1 cellular context compared by ENCODE assay signal in the genomic region with DNA sequence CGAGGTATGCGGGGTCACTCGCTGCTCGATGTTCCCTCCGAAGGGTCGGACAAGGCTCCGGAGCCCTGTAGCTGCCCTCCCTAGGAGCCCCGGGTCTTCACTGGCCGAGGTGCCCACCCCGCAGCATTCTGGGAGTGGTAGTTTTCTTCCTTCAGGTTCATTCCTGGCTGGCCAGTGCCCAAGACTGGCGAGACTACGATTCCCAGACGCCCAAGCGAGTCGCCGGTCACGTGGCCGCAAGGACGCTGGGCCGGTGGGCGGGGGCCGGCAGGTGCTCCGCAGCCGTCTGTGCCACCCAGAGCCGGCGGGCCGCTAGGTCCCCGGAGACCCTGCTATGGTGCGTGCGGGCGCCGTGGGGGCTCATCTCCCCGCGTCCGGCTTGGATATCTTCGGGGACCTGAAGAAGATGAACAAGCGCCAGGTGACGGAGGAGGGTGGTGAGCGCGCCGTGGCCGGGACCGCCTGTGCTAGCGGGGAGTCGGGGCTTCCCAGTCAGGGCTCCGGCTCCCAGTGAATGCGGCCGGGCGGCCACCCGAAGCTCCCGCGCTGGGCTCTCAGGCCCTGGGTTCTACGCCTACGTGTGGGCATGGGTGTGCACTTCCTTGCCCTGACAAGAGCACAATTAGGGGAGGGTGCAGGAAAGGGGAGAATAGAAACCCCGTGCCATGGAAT.
A peak's percentile ranks its signal among the peaks of the same experiment; 100 is the strongest.
TF ChIP-seq lines count a peak whose summit lies in the region.

A gene (plus strand): TSS at position 270 of the 672 bp plus-strand sequence. CDS start 65 bp downstream, at position 335.

TF ChIP-seq in K562, 482 proteins besides CTCF, POLR2A, EP300 and RAD21 (continued from another document and continues in another):
- TF ChIP-seq, protein P1, sequence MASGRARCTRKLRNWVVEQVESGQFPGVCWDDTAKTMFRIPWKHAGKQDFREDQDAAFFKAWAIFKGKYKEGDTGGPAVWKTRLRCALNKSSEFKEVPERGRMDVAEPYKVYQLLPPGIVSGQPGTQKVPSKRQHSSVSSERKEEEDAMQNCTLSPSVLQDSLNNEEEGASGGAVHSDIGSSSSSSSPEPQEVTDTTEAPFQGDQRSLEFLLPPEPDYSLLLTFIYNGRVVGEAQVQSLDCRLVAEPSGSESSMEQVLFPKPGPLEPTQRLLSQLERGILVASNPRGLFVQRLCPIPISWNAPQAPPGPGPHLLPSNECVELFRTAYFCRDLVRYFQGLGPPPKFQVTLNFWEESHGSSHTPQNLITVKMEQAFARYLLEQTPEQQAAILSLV (tag; IDR thresholded peaks at IDR 0.05) = no peak
- 0 out of 2 replicates have a peak, but pooled peaks have one; percentile 26 for TF ChIP-seq MTA3 (IDR thresholded peaks at IDR 0.05; ENCODE audit: borderline replicate concordance)
- TF ChIP-seq CXXC5 (CRISPR knock-in tag; IDR thresholded peaks at IDR 0.05) = peak; percentile 91
- no peak for TF ChIP-seq MED1 (CRISPR knock-in tag; IDR thresholded peaks at IDR 0.05; ENCODE audit: borderline replicate concordance)
- TF ChIP-seq ZNF644 (tag; IDR thresholded peaks at IDR 0.05; ENCODE audit: low read depth) = peak; percentile 55; the same call in 1 of the 2 replicates
- TF ChIP-seq, protein P2, sequence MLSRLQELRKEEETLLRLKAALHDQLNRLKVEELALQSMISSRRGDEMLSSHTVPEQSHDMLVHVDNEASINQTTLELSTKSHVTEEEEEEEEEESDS (CRISPR knock-in tag; IDR thresholded peaks at IDR 0.05) = no peak
- TF ChIP-seq, protein P3, sequence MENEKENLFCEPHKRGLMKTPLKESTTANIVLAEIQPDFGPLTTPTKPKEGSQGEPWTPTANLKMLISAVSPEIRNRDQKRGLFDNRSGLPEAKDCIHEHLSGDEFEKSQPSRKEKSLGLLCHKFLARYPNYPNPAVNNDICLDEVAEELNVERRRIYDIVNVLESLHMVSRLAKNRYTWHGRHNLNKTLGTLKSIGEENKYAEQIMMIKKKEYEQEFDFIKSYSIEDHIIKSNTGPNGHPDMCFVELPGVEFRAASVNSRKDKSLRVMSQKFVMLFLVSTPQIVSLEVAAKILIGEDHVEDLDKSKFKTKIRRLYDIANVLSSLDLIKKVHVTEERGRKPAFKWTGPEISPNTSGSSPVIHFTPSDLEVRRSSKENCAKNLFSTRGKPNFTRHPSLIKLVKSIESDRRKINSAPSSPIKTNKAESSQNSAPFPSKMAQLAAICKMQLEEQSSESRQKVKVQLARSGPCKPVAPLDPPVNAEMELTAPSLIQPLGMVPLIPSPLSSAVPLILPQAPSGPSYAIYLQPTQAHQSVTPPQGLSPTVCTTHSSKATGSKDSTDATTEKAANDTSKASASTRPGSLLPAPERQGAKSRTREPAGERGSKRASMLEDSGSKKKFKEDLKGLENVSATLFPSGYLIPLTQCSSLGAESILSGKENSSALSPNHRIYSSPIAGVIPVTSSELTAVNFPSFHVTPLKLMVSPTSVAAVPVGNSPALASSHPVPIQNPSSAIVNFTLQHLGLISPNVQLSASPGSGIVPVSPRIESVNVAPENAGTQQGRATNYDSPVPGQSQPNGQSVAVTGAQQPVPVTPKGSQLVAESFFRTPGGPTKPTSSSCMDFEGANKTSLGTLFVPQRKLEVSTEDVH (IDR thresholded peaks at IDR 0.05; ENCODE audit: low read depth, partially characterized antibody) = no peak
- TF ChIP-seq, protein P4, sequence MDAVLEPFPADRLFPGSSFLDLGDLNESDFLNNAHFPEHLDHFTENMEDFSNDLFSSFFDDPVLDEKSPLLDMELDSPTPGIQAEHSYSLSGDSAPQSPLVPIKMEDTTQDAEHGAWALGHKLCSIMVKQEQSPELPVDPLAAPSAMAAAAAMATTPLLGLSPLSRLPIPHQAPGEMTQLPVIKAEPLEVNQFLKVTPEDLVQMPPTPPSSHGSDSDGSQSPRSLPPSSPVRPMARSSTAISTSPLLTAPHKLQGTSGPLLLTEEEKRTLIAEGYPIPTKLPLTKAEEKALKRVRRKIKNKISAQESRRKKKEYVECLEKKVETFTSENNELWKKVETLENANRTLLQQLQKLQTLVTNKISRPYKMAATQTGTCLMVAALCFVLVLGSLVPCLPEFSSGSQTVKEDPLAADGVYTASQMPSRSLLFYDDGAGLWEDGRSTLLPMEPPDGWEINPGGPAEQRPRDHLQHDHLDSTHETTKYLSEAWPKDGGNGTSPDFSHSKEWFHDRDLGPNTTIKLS (IDR thresholded peaks at IDR 0.05; ENCODE audit: borderline replicate concordance, low read depth) = peak; percentile 65; the same call in 1 of the 2 replicates
- no peak for TF ChIP-seq HDAC6 (IDR thresholded peaks at IDR 0.05; ENCODE audit: low read depth, low read length)
- TF ChIP-seq, protein P5, sequence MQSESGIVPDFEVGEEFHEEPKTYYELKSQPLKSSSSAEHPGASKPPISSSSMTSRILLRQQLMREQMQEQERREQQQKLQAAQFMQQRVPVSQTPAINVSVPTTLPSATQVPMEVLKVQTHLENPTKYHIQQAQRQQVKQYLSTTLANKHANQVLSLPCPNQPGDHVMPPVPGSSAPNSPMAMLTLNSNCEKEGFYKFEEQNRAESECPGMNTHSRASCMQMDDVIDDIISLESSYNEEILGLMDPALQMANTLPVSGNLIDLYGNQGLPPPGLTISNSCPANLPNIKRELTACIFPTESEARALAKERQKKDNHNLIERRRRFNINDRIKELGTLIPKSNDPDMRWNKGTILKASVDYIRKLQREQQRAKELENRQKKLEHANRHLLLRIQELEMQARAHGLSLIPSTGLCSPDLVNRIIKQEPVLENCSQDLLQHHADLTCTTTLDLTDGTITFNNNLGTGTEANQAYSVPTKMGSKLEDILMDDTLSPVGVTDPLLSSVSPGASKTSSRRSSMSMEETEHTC (IDR thresholded peaks at IDR 0.05) = no peak
- no peak for TF ChIP-seq ETV1 (tag; conservative IDR thresholded peaks at IDR 0.05; ENCODE audit: low read depth)
- no peak for TF ChIP-seq TCF7 (IDR thresholded peaks at IDR 0.05; ENCODE audit: borderline replicate concordance)
- no peak for TF ChIP-seq TRIM28 (IDR thresholded peaks at IDR 0.05)
- TF ChIP-seq XRCC3 (IDR thresholded peaks at IDR 0.05) = no peak
- TF ChIP-seq, protein P6, sequence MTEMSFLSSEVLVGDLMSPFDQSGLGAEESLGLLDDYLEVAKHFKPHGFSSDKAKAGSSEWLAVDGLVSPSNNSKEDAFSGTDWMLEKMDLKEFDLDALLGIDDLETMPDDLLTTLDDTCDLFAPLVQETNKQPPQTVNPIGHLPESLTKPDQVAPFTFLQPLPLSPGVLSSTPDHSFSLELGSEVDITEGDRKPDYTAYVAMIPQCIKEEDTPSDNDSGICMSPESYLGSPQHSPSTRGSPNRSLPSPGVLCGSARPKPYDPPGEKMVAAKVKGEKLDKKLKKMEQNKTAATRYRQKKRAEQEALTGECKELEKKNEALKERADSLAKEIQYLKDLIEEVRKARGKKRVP (CRISPR knock-in tag; IDR thresholded peaks at IDR 0.05) = no peak
- TF ChIP-seq, protein P7, sequence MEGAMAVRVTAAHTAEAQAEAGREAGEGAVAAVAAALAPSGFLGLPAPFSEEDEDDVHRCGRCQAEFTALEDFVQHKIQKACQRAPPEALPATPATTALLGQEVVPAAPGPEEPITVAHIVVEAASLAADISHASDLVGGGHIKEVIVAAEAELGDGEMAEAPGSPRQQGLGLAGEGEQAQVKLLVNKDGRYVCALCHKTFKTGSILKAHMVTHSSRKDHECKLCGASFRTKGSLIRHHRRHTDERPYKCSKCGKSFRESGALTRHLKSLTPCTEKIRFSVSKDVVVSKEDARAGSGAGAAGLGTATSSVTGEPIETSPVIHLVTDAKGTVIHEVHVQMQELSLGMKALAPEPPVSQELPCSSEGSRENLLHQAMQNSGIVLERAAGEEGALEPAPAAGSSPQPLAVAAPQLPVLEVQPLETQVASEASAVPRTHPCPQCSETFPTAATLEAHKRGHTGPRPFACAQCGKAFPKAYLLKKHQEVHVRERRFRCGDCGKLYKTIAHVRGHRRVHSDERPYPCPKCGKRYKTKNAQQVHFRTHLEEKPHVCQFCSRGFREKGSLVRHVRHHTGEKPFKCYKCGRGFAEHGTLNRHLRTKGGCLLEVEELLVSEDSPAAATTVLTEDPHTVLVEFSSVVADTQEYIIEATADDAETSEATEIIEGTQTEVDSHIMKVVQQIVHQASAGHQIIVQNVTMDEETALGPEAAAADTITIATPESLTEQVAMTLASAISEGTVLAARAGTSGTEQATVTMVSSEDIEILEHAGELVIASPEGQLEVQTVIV (CRISPR knock-in tag; IDR thresholded peaks at IDR 0.05; ENCODE audit: borderline replicate concordance) = no peak
- no peak for TF ChIP-seq ZNF175 (CRISPR knock-in tag; IDR thresholded peaks at IDR 0.05; ENCODE audit: low read depth)
- TF ChIP-seq, protein P8, sequence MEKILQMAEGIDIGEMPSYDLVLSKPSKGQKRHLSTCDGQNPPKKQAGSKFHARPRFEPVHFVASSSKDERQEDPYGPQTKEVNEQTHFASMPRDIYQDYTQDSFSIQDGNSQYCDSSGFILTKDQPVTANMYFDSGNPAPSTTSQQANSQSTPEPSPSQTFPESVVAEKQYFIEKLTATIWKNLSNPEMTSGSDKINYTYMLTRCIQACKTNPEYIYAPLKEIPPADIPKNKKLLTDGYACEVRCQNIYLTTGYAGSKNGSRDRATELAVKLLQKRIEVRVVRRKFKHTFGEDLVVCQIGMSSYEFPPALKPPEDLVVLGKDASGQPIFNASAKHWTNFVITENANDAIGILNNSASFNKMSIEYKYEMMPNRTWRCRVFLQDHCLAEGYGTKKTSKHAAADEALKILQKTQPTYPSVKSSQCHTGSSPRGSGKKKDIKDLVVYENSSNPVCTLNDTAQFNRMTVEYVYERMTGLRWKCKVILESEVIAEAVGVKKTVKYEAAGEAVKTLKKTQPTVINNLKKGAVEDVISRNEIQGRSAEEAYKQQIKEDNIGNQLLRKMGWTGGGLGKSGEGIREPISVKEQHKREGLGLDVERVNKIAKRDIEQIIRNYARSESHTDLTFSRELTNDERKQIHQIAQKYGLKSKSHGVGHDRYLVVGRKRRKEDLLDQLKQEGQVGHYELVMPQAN (IDR thresholded peaks at IDR 0.05; ENCODE audit: borderline replicate concordance) = no peak; the same call in 1 of the 2 replicates
- TF ChIP-seq, protein P9, sequence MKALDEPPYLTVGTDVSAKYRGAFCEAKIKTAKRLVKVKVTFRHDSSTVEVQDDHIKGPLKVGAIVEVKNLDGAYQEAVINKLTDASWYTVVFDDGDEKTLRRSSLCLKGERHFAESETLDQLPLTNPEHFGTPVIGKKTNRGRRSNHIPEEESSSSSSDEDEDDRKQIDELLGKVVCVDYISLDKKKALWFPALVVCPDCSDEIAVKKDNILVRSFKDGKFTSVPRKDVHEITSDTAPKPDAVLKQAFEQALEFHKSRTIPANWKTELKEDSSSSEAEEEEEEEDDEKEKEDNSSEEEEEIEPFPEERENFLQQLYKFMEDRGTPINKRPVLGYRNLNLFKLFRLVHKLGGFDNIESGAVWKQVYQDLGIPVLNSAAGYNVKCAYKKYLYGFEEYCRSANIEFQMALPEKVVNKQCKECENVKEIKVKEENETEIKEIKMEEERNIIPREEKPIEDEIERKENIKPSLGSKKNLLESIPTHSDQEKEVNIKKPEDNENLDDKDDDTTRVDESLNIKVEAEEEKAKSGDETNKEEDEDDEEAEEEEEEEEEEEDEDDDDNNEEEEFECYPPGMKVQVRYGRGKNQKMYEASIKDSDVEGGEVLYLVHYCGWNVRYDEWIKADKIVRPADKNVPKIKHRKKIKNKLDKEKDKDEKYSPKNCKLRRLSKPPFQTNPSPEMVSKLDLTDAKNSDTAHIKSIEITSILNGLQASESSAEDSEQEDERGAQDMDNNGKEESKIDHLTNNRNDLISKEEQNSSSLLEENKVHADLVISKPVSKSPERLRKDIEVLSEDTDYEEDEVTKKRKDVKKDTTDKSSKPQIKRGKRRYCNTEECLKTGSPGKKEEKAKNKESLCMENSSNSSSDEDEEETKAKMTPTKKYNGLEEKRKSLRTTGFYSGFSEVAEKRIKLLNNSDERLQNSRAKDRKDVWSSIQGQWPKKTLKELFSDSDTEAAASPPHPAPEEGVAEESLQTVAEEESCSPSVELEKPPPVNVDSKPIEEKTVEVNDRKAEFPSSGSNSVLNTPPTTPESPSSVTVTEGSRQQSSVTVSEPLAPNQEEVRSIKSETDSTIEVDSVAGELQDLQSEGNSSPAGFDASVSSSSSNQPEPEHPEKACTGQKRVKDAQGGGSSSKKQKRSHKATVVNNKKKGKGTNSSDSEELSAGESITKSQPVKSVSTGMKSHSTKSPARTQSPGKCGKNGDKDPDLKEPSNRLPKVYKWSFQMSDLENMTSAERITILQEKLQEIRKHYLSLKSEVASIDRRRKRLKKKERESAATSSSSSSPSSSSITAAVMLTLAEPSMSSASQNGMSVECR (CRISPR knock-in tag; IDR thresholded peaks at IDR 0.05) = peak; percentile 60
- 0 out of 2 replicates have a peak, but pooled peaks have one; percentile 47 for TF ChIP-seq KLF13 (tag; IDR thresholded peaks at IDR 0.05; ENCODE audit: borderline replicate concordance, low read depth)
- TF ChIP-seq, protein P10, sequence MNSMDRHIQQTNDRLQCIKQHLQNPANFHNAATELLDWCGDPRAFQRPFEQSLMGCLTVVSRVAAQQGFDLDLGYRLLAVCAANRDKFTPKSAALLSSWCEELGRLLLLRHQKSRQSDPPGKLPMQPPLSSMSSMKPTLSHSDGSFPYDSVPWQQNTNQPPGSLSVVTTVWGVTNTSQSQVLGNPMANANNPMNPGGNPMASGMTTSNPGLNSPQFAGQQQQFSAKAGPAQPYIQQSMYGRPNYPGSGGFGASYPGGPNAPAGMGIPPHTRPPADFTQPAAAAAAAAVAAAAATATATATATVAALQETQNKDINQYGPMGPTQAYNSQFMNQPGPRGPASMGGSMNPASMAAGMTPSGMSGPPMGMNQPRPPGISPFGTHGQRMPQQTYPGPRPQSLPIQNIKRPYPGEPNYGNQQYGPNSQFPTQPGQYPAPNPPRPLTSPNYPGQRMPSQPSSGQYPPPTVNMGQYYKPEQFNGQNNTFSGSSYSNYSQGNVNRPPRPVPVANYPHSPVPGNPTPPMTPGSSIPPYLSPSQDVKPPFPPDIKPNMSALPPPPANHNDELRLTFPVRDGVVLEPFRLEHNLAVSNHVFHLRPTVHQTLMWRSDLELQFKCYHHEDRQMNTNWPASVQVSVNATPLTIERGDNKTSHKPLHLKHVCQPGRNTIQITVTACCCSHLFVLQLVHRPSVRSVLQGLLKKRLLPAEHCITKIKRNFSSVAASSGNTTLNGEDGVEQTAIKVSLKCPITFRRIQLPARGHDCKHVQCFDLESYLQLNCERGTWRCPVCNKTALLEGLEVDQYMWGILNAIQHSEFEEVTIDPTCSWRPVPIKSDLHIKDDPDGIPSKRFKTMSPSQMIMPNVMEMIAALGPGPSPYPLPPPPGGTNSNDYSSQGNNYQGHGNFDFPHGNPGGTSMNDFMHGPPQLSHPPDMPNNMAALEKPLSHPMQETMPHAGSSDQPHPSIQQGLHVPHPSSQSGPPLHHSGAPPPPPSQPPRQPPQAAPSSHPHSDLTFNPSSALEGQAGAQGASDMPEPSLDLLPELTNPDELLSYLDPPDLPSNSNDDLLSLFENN (IDR thresholded peaks at IDR 0.05; ENCODE audit: low read depth in 2 of 2, low read length in 2 of 2) = no peak
- TF ChIP-seq TEAD2 (tag; IDR thresholded peaks at IDR 0.05) = no peak
- TF ChIP-seq, protein P11, sequence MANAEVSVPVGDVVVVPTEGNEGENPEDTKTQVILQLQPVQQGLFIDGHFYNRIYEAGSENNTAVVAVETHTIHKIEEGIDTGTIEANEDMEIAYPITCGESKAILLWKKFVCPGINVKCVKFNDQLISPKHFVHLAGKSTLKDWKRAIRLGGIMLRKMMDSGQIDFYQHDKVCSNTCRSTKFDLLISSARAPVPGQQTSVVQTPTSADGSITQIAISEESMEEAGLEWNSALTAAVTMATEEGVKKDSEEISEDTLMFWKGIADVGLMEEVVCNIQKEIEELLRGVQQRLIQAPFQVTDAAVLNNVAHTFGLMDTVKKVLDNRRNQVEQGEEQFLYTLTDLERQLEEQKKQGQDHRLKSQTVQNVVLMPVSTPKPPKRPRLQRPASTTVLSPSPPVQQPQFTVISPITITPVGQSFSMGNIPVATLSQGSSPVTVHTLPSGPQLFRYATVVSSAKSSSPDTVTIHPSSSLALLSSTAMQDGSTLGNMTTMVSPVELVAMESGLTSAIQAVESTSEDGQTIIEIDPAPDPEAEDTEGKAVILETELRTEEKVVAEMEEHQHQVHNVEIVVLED (CRISPR knock-in tag; IDR thresholded peaks at IDR 0.05) = peak; percentile 57; the same call in 1 of the 2 replicates
- TF ChIP-seq PHF20 (IDR thresholded peaks at IDR 0.05; ENCODE audit: partially characterized antibody) = no peak
- peak; percentile 64 for TF ChIP-seq L3MBTL2 (IDR thresholded peaks at IDR 0.05)
- TF ChIP-seq JUN (IDR thresholded peaks at IDR 0.05; ENCODE audit: borderline replicate concordance, low read depth, low read length) = no peak; the same call in 1 of the 2 replicates
- TF ChIP-seq JUN (CRISPR knock-in tag; IDR thresholded peaks at IDR 0.05; ENCODE audit: borderline replicate concordance) = no peak
